ENCODE assay signal across 14 cellular contexts in genomic region chr1:41682845-41683630, GRCh38.
DNase-seq lines count a peak whose midpoint lies in the region; ATAC-seq and TF ChIP-seq lines count a peak whose summit lies in the region.
"Had no signal": no experiment of that assay in that cellular context is flagged by ENCODE, and none has a peak within 500 bp of the region (broad histone marks: within the 10 kb centered on the region; RNA-seq: fewer than 3 reads in every experiment).

No MANE protein-coding gene starts in this region.

- H3K9me3 ChIP-seq in neutrophil (no peaks in the 10 kb centered on the region), left lung (no peaks in the 10 kb centered on the region)
- H3K9me3 ChIP-seq: HAP-1, SK-N-SH had no signal

- H3K27ac ChIP-seq in neutrophil (peak overlapping the region; percentile 83), left lung (peak overlapping the region in 1 of 2 donors; percentile 73)

- DNase-seq in T-helper 1 cell (no peak), Kasumi-1 (lab: John Stamatoyannopoulos, UW) (peak; percentile 4 to 15), SW480 (ENCODE audit: low spot score) (no peak), left lung (no peak), GM20000 (ENCODE audit: low spot score) (no peak)
- no peak for DNase-seq in activated naive CD4-positive, alpha-beta T cell treated with anti-CD3 and anti-CD28 coated beads, Interleukin-2, amount 50 U/mL, for 72 hours (ENCODE audit: low spot score in 2 of 2)
- DNase-seq: DMS79 treated with DMSO at 0.1 percent for 48 hours, NCI-H1436, NCI-H69, occipital lobe, SK-N-SH had no signal

- H3K36me3 ChIP-seq in neutrophil (no peaks in the 10 kb centered on the region), left lung (no peaks in the 10 kb centered on the region)
- H3K36me3 ChIP-seq: HAP-1 had no signal

- TF ChIP-seq CTCF in neutrophil (IDR thresholded peaks at IDR 0.05) (no peak), left lung (IDR thresholded peaks at IDR 0.05) (no peak), GM20000 (IDR thresholded peaks at IDR 0.05; ENCODE audit: extremely low read depth, missing control alignments) (no peak)

- peak overlapping the region; percentile 55 for H3K4me3 Mint-ChIP-seq in T-helper 1 cell treated with Interleukin-12 subunit alpha and Interleukin-12 subunit beta and Interleukin-4 antibody, amounts not matched to agents 30 μg/mL and 1 μg/mL, for 36 hours

- H3K9me3 Mint-ChIP-seq in T-helper 1 cell treated with Interleukin-12 subunit alpha and Interleukin-12 subunit beta and Interleukin-4 antibody, amounts not matched to agents 30 μg/mL and 1 μg/mL, for 36 hours = no peaks in the 10 kb centered on the region
- no peaks in the 10 kb centered on the region for H3K9me3 Mint-ChIP-seq in activated naive CD4-positive, alpha-beta T cell treated with anti-CD3 and anti-CD28 coated beads, Interleukin-2, amount 50 U/mL, for 72 hours

- no peaks in the 10 kb centered on the region for H3K27me3 Mint-ChIP-seq in T-helper 1 cell treated with Interleukin-12 subunit alpha and Interleukin-12 subunit beta and Interleukin-4 antibody, amounts not matched to agents 30 μg/mL and 1 μg/mL, for 36 hours (ENCODE audit: low read depth)

- H3K4me3 ChIP-seq in neutrophil (ENCODE audit: low read depth in 1 of 2, low read length in 1 of 2) = peak overlapping the region in 1 of 2 experiments; percentile 49
- H3K4me3 ChIP-seq in left lung = no peak overlapping the region
- H3K4me3 ChIP-seq: HAP-1 had no signal

- peak; percentile 31 to 37 for ATAC-seq in activated naive CD4-positive, alpha-beta T cell treated with anti-CD3 and anti-CD28 coated beads, Interleukin-2, amount 50 U/mL, for 72 hours
- ATAC-seq in left lung = no peak

- peak overlapping the region; percentile 77 for H3K27ac Mint-ChIP-seq in T-helper 1 cell treated with Interleukin-12 subunit alpha and Interleukin-12 subunit beta and Interleukin-4 antibody, amounts not matched to agents 30 μg/mL and 1 μg/mL, for 36 hours
- peak overlapping the region in 1 of 2 donors; percentile 67 for H3K27ac Mint-ChIP-seq in activated naive CD4-positive, alpha-beta T cell treated with anti-CD3 and anti-CD28 coated beads, Interleukin-2, amount 50 U/mL, for 72 hours

- H3K27me3 ChIP-seq in neutrophil (no peaks in the 10 kb centered on the region), left lung (no peaks in the 10 kb centered on the region)

- H3K4me1 ChIP-seq in neutrophil (ENCODE audit: control insufficient read depth in 1 of 2, insufficient read depth in 1 of 2, low read depth in 1 of 2, low read length in 1 of 2) = peaks cover 58 to 68% of the 10 kb centered on the region in 2 experiments
- H3K4me1 ChIP-seq in left lung = peaks cover 0 to 68% of the 10 kb centered on the region in 2 donors
- H3K4me1 ChIP-seq: HAP-1 had no signal

- peaks cover 6% of the 10 kb centered on the region for H3K36me3 Mint-ChIP-seq in T-helper 1 cell treated with Interleukin-12 subunit alpha and Interleukin-12 subunit beta and Interleukin-4 antibody, amounts not matched to agents 30 μg/mL and 1 μg/mL, for 36 hours (ENCODE audit: low read depth)
- H3K36me3 Mint-ChIP-seq in activated naive CD4-positive, alpha-beta T cell treated with anti-CD3 and anti-CD28 coated beads, Interleukin-2, amount 50 U/mL, for 72 hours = no peaks in the 10 kb centered on the region

- intact Hi-C loops in left lung (cut with DNase I) = no loop called here

- H3K4me1 Mint-ChIP-seq in T-helper 1 cell treated with Interleukin-12 subunit alpha and Interleukin-12 subunit beta and Interleukin-4 antibody, amounts not matched to agents 30 μg/mL and 1 μg/mL, for 36 hours (ENCODE audit: low read depth) = peaks cover 96% of the 10 kb centered on the region

Comparison
In these comparisons a context has a peak if more than half of its experiments do, and no peak if none do; other contexts are left out.
1. DNase-seq: peak in Kasumi-1 (2 of 2); none in T-helper 1 cell (0 of 5), activated naive CD4-positive, alpha-beta T cell treated with anti-CD3 and anti-CD28 coated beads, Interleukin-2, amount 50 U/mL, for 72 hours (0 of 2), SW480 (single experiment), left lung (0 of 2) and GM20000 (single experiment).